1 cellular context compared by ENCODE assay signal in genomic region chr7:5349005-5349380, GRCh38.
TF ChIP-seq lines count a peak whose summit lies in the region.

No MANE protein-coding gene starts in this region.

TF ChIP-seq in H1, 55 proteins besides CTCF, POLR2A, EP300 and RAD21:
- 0 out of 2 replicates have a peak, but pooled peaks have one; percentile 0 for TF ChIP-seq SUZ12 (IDR thresholded peaks at IDR 0.05; ENCODE audit: low read length)
- TF ChIP-seq BCL11A (IDR thresholded peaks at IDR 0.05; ENCODE audit: low read depth in 2 of 2, low read length in 2 of 2), result no peak
- TF ChIP-seq NANOG (IDR thresholded peaks at IDR 0.05; ENCODE audit: insufficient read depth, low read depth, low read length, poor library complexity, severe bottlenecking), result no peak
- no peak for TF ChIP-seq YY1 (IDR thresholded peaks at IDR 0.05; ENCODE audit: low read depth, low read length)
- 0 out of 4 replicates have a peak, but pooled peaks of 1 of the 2 experiments have one; percentile 4 for TF ChIP-seq SIN3A (conservative IDR thresholded peaks at IDR 0.05 in 1 of 2, IDR thresholded peaks at IDR 0.05 in 1 of 2; ENCODE audit: low read depth in 1 of 2, low read length in 2 of 2)
- TF ChIP-seq GABPA (IDR thresholded peaks at IDR 0.05; ENCODE audit: borderline replicate concordance, insufficient read depth, low read length), result no peak
